1 cellular context compared by ENCODE assay signal in the genomic region with DNA sequence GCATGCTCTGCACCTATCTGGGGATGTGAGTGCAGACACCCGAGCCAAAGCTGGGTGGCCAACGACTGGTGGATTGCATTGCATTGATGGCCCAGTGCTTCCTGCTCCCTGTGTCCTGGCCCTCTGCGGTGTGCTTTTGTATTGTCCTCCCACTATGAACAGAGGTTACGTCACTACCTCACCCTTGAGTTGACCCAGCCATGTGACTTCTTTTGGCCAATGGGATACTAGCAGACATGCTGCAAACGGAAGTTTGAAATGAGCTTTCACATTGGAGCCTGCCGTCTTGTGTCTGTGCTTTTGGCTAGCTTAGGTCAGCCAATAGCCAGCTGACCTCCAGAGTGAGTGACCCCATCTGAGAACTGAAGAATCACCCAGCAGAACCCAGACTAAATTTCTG.
TF ChIP-seq lines count a peak whose summit lies in the region.

No MANE protein-coding gene starts in this region.

TF ChIP-seq in HepG2, 621 proteins besides CTCF, POLR2A, EP300 and RAD21:
- TF ChIP-seq CREB1 (IDR thresholded peaks at IDR 0.05) (peak; percentile 46), CREB1 (CRISPR knock-in tag; IDR thresholded peaks at IDR 0.05) (no peak), ZNF10 (CRISPR knock-in tag; IDR thresholded peaks at IDR 0.05; ENCODE audit: borderline replicate concordance, low read depth) (no peak), ZNF879 (CRISPR knock-in tag; IDR thresholded peaks at IDR 0.05) (no peak), ZNF333 (CRISPR knock-in tag; IDR thresholded peaks at IDR 0.05; ENCODE audit: borderline replicate concordance) (no peak), HDAC6 (IDR thresholded peaks at IDR 0.05; ENCODE audit: low read depth, low read length) (no peak), ZNF317 (CRISPR knock-in tag; IDR thresholded peaks at IDR 0.05) (no peak), ZKSCAN8 (CRISPR knock-in tag; IDR thresholded peaks at IDR 0.05; ENCODE audit: borderline replicate concordance) (no peak), ZNF350 (CRISPR knock-in tag; IDR thresholded peaks at IDR 0.05; ENCODE audit: borderline replicate concordance, low read depth) (no peak), ZSCAN22 (CRISPR knock-in tag; IDR thresholded peaks at IDR 0.05) (no peak), CHD4 (IDR thresholded peaks at IDR 0.05; ENCODE audit: borderline replicate concordance, low read length) (no peak), ATF7 (IDR thresholded peaks at IDR 0.05) (peak; percentile 78), ATF7 (CRISPR knock-in tag; IDR thresholded peaks at IDR 0.05) (no peak), ARNT2 (CRISPR knock-in tag; IDR thresholded peaks at IDR 0.05; ENCODE audit: low read depth) (no peak)
- TF ChIP-seq, protein P1, sequence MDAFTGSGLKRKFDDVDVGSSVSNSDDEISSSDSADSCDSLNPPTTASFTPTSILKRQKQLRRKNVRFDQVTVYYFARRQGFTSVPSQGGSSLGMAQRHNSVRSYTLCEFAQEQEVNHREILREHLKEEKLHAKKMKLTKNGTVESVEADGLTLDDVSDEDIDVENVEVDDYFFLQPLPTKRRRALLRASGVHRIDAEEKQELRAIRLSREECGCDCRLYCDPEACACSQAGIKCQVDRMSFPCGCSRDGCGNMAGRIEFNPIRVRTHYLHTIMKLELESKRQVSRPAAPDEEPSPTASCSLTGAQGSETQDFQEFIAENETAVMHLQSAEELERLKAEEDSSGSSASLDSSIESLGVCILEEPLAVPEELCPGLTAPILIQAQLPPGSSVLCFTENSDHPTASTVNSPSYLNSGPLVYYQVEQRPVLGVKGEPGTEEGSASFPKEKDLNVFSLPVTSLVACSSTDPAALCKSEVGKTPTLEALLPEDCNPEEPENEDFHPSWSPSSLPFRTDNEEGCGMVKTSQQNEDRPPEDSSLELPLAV (CRISPR knock-in tag; conservative IDR thresholded peaks at IDR 0.05; ENCODE audit: low read depth): no peak
- TF ChIP-seq, protein P2, sequence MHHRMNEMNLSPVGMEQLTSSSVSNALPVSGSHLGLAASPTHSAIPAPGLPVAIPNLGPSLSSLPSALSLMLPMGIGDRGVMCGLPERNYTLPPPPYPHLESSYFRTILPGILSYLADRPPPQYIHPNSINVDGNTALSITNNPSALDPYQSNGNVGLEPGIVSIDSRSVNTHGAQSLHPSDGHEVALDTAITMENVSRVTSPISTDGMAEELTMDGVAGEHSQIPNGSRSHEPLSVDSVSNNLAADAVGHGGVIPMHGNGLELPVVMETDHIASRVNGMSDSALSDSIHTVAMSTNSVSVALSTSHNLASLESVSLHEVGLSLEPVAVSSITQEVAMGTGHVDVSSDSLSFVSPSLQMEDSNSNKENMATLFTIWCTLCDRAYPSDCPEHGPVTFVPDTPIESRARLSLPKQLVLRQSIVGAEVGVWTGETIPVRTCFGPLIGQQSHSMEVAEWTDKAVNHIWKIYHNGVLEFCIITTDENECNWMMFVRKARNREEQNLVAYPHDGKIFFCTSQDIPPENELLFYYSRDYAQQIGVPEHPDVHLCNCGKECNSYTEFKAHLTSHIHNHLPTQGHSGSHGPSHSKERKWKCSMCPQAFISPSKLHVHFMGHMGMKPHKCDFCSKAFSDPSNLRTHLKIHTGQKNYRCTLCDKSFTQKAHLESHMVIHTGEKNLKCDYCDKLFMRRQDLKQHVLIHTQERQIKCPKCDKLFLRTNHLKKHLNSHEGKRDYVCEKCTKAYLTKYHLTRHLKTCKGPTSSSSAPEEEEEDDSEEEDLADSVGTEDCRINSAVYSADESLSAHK (CRISPR knock-in tag; IDR thresholded peaks at IDR 0.05; ENCODE audit: borderline replicate concordance): no peak
